34 cellular contexts compared by ENCODE assay signal in the genomic region with DNA sequence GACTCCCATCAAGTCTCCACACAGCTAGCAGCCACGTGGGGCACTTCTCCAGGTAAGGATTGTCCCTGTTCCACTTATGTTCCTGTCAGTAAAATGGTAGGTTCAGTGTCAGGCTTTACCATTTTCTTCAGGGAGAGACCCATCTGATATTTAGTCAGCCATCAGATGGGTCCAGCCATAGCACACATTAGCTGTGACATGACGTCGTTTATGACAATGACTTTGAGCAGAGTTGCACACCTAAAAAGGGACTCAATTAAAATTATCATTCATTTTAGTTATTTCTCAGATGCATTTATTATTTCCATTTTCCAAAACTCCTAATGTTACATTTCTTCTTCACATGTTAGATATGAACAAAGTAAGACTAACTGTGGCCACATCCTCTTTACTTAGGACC.
"Had no signal": no experiment of that assay in that cellular context is flagged by ENCODE, and none has a peak within 500 bp of the region (broad histone marks: within the 10 kb centered on the region; RNA-seq: fewer than 3 reads in every experiment).

No MANE protein-coding gene starts in this region.

- DNase-seq: activated effector memory CD4-positive, alpha-beta T cell treated with anti-CD3 and anti-CD28 coated beads, Interleukin-2, amount 50 U/mL, for 16 hours; activated effector memory CD4-positive, alpha-beta T cell treated with Interleukin-2 at 50 U/mL for 16 hours; activated gamma-delta T cell; activated gamma-delta T cell treated with Interleukin-2 at 50 U/mL for 16 hours; activated naive CD4-positive, alpha-beta T cell; activated naive CD4-positive, alpha-beta T cell treated with anti-CD3 and anti-CD28 coated beads for 36 hours; activated naive CD4-positive, alpha-beta T cell treated with anti-CD3 and anti-CD28 coated beads, Interleukin-2, amount 10 ng/mL, durations not matched to agents 7 days and 5 days; activated naive CD4-positive, alpha-beta T cell treated with anti-CD3 and anti-CD28 coated beads, Interleukin-2, amount 50 U/mL, for 16 hours; activated naive CD4-positive, alpha-beta T cell treated with Interleukin-2 at 50 U/mL for 16 hours; activated naive CD8-positive, alpha-beta T cell treated with anti-CD3 and anti-CD28 coated beads for 36 hours; activated naive CD8-positive, alpha-beta T cell treated with anti-CD3 and anti-CD28 coated beads, Interleukin-2, amount 10 ng/mL, durations not matched to agents 7 days and 5 days; activated naive CD8-positive, alpha-beta T cell treated with anti-CD3 and anti-CD28 coated beads, Interleukin-2, amount 50 U/mL, for 24 hours; activated T-cell treated with anti-CD3 and anti-CD28 coated beads, Interleukin-2, amount 50 U/mL, for 1 hour; activated T-cell treated with anti-CD3 and anti-CD28 coated beads, Interleukin-2, amount 50 U/mL, for 24 hours; activated T-cell treated with anti-CD3 and anti-CD28 coated beads, Interleukin-2, amount 50 U/mL, for 4 hours; activated T-cell treated with anti-CD3 and anti-CD28 coated beads, Interleukin-2, amount 50 U/mL, for 48 hours; activated T-cell treated with anti-CD3 and anti-CD28 coated beads, Interleukin-2, amount 50 U/mL, for 72 hours; adrenal gland; amniotic stem cell; amygdala; anterior cingulate cortex; aorta; body of pancreas; brain microvascular endothelial cell; caudate nucleus; central memory CD4-positive, alpha-beta T cell; cerebellar nuclear complex had no signal

- ATAC-seq: activated naive CD4-positive, alpha-beta T cell treated with anti-CD3 and anti-CD28 coated beads, Interleukin-2, amount 50 U/mL, for 72 hours; activated naive CD8-positive, alpha-beta T cell treated with anti-CD3 and anti-CD28 coated beads, Interleukin-2, amount 50 U/mL, for 24 hours; activated T-cell treated with anti-CD3 and anti-CD28 coated beads, Interleukin-2, amount 50 U/mL, for 4 hours; activated T-cell treated with anti-CD3 and anti-CD28 coated beads, Interleukin-2, amount 50 U/mL, for 72 hours; activated T-helper 17 cell treated with anti-CD3 and anti-CD28 coated beads, Interleukin-2, amount 50 U/mL, for 72 hours; body of pancreas had no signal

- H3K4me3 ChIP-seq: adrenal gland, ascending aorta, body of pancreas, breast epithelium, cardiac muscle cell had no signal

- H3K9me3 ChIP-seq: adrenal gland, ascending aorta, body of pancreas had no signal

- H3K36me3 ChIP-seq: adrenal gland, ascending aorta, brain microvascular endothelial cell, breast epithelium had no signal

- H3K27ac ChIP-seq: adrenal gland, ascending aorta, body of pancreas, brain microvascular endothelial cell, breast epithelium, cardiac muscle cell had no signal

- H3K4me1 ChIP-seq: adrenal gland, ascending aorta, body of pancreas, breast epithelium had no signal

- H3K27me3 ChIP-seq: adrenal gland, ascending aorta, body of pancreas, brain microvascular endothelial cell, breast epithelium, cardiac muscle cell had no signal

- FAIRE-seq: astrocyte, bronchial epithelial cell had no signal
